Comparison of ENCODE assay signal across 16 cellular contexts in the genomic region with DNA sequence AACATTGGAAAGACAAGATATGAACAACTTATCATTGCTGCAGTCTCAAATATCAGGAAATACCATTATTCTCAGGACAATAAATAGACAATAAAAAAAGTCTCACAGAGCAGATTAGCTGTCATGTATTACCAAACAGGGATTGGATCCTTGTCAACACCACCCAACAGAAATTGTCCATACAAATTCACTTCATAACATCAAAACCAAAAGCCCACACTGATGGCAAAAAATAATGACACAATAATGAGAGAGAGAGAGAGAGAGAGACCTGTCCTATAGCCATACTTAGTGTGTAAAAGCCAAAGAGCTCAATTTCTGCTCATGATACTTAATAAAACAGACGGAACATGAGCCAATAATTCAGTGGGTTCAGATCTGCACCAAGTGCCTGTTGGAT.
DNase-seq lines count a peak whose midpoint lies in the region; ATAC-seq and TF ChIP-seq lines count a peak whose summit lies in the region.
"Had no signal": no experiment of that assay in that cellular context is flagged by ENCODE, and none has a peak within 500 bp of the region (broad histone marks: within the 10 kb centered on the region; RNA-seq: fewer than 3 reads in every experiment).

No MANE protein-coding gene starts in this region.

- H3K4me3 ChIP-seq in CD8-positive, alpha-beta T cell (ENCODE audit: low read depth, low read length): no peak overlapping the region
- H3K4me3 ChIP-seq: GM23248 had no signal

- DNase-seq in activated T-cell treated with anti-CD3 and anti-CD28 coated beads, Interleukin-2, amount 50 U/mL, for 72 hours: no peak
- no peak for DNase-seq in activated T-cell treated with anti-CD3 and anti-CD28 coated beads, Interleukin-2, amount 50 U/mL, for 4 hours
- DNase-seq in CD8-positive, alpha-beta T cell: no peak
- no peak for DNase-seq in natural killer cell treated with Interleukin-12 subunit alpha and Interleukin-12 subunit beta and Interleukin-15 and Interleukin-18, amount 100 ng/mL, for 72 hours (ENCODE audit: low spot score)
- no peak for DNase-seq in HuH-7 (ENCODE audit: low spot score)
- DNase-seq: AML-193, DMS 273 treated with DMSO at 0.1 percent for 48 hours, GM23248, KG1, NCI-H1105, NCI-H1694 treated with DMSO at 0.1 percent for 48 hours, NCI-H446, PC-3 had no signal

- no peak for ATAC-seq in activated T-cell treated with anti-CD3 and anti-CD28 coated beads, Interleukin-2, amount 50 U/mL, for 72 hours (replicated peaks in 1 of 2)
- ATAC-seq in activated T-cell treated with anti-CD3 and anti-CD28 coated beads, Interleukin-2, amount 50 U/mL, for 4 hours: no peak
- ATAC-seq in CD8-positive, alpha-beta T cell: no peak
- no peak for ATAC-seq in activated T-helper 17 cell treated with anti-CD3 and anti-CD28 coated beads, Interleukin-2, amount 50 U/mL, for 72 hours (replicated peaks)
- ATAC-seq in natural killer cell treated with Interleukin-12 subunit alpha and Interleukin-12 subunit beta and Interleukin-15 and Interleukin-18, amount 100 ng/mL, for 72 hours: no peak
- no peak for ATAC-seq in GM19395 (IDR thresholded peaks at IDR 0.05; ENCODE audit: unreplicated experiment)
- ATAC-seq: HCT116, PC-3 had no signal

- H3K36me3 ChIP-seq in CD8-positive, alpha-beta T cell (ENCODE audit: insufficient read depth, low read length): no peaks in the 10 kb centered on the region

- peaks cover 35% of the 10 kb centered on the region for H3K4me1 Mint-ChIP-seq in activated T-cell treated with anti-CD3 and anti-CD28 coated beads, Interleukin-2, amount 50 U/mL, for 72 hours (ENCODE audit: low read depth)
- peaks cover 34% of the 10 kb centered on the region for H3K4me1 Mint-ChIP-seq in activated T-cell treated with anti-CD3 and anti-CD28 coated beads, Interleukin-2, amount 50 U/mL, for 4 hours (ENCODE audit: low read depth)
- peaks cover 47% of the 10 kb centered on the region for H3K4me1 Mint-ChIP-seq in CD8-positive, alpha-beta T cell (ENCODE audit: low read depth)
- H3K4me1 Mint-ChIP-seq in activated T-helper 17 cell treated with anti-CD3 and anti-CD28 coated beads, Interleukin-2, amount 50 U/mL, for 72 hours: peaks cover 29% of the 10 kb centered on the region
- peaks cover 12 to 50% of the 10 kb centered on the region in 2 donors for H3K4me1 Mint-ChIP-seq in natural killer cell treated with Interleukin-12 subunit alpha and Interleukin-12 subunit beta and Interleukin-15 and Interleukin-18, amount 100 ng/mL, for 72 hours (ENCODE audit: low read depth in 2 of 2)

- H3K27me3 Mint-ChIP-seq in activated T-cell treated with anti-CD3 and anti-CD28 coated beads, Interleukin-2, amount 50 U/mL, for 72 hours (ENCODE audit: low read depth): no peaks in the 10 kb centered on the region
- no peaks in the 10 kb centered on the region for H3K27me3 Mint-ChIP-seq in activated T-cell treated with anti-CD3 and anti-CD28 coated beads, Interleukin-2, amount 50 U/mL, for 4 hours (ENCODE audit: low read depth)
- no peaks in the 10 kb centered on the region for H3K27me3 Mint-ChIP-seq in CD8-positive, alpha-beta T cell (ENCODE audit: low read depth)
- H3K27me3 Mint-ChIP-seq in activated T-helper 17 cell treated with anti-CD3 and anti-CD28 coated beads, Interleukin-2, amount 50 U/mL, for 72 hours: no peaks in the 10 kb centered on the region
- H3K27me3 Mint-ChIP-seq in natural killer cell treated with Interleukin-12 subunit alpha and Interleukin-12 subunit beta and Interleukin-15 and Interleukin-18, amount 100 ng/mL, for 72 hours: no peaks in the 10 kb centered on the region

- no peaks in the 10 kb centered on the region for H3K9me3 Mint-ChIP-seq in activated T-cell treated with anti-CD3 and anti-CD28 coated beads, Interleukin-2, amount 50 U/mL, for 72 hours
- H3K9me3 Mint-ChIP-seq in activated T-cell treated with anti-CD3 and anti-CD28 coated beads, Interleukin-2, amount 50 U/mL, for 4 hours: no peaks in the 10 kb centered on the region
- no peaks in the 10 kb centered on the region for H3K9me3 Mint-ChIP-seq in CD8-positive, alpha-beta T cell
- H3K9me3 Mint-ChIP-seq in activated T-helper 17 cell treated with anti-CD3 and anti-CD28 coated beads, Interleukin-2, amount 50 U/mL, for 72 hours: no peaks in the 10 kb centered on the region
- no peaks in the 10 kb centered on the region for H3K9me3 Mint-ChIP-seq in natural killer cell treated with Interleukin-12 subunit alpha and Interleukin-12 subunit beta and Interleukin-15 and Interleukin-18, amount 100 ng/mL, for 72 hours

- no peaks in the 10 kb centered on the region for H3K27me3 ChIP-seq in CD8-positive, alpha-beta T cell (ENCODE audit: insufficient read depth, low read length)

- H3K27ac Mint-ChIP-seq in activated T-cell treated with anti-CD3 and anti-CD28 coated beads, Interleukin-2, amount 50 U/mL, for 72 hours: peak overlapping the region; percentile 25
- H3K27ac Mint-ChIP-seq in CD8-positive, alpha-beta T cell: peak overlapping the region; percentile 33
- peak overlapping the region; percentile 34 for H3K27ac Mint-ChIP-seq in activated T-helper 17 cell treated with anti-CD3 and anti-CD28 coated beads, Interleukin-2, amount 50 U/mL, for 72 hours
- peak overlapping the region; percentile 1 to 99 for H3K27ac Mint-ChIP-seq in natural killer cell treated with Interleukin-12 subunit alpha and Interleukin-12 subunit beta and Interleukin-15 and Interleukin-18, amount 100 ng/mL, for 72 hours

- CTCF ChIA-PET in CD8-positive, alpha-beta T cell (lab: Charles Lee): no interaction called here

- H3K4me1 ChIP-seq in CD8-positive, alpha-beta T cell (ENCODE audit: insufficient read depth, low read length): peaks cover 8% of the 10 kb centered on the region

- no peaks in the 10 kb centered on the region for H3K36me3 Mint-ChIP-seq in activated T-cell treated with anti-CD3 and anti-CD28 coated beads, Interleukin-2, amount 50 U/mL, for 72 hours (ENCODE audit: insufficient read depth in 2 of 2)
- no peaks in the 10 kb centered on the region for H3K36me3 Mint-ChIP-seq in activated T-cell treated with anti-CD3 and anti-CD28 coated beads, Interleukin-2, amount 50 U/mL, for 4 hours (ENCODE audit: insufficient read depth)
- no peaks in the 10 kb centered on the region for H3K36me3 Mint-ChIP-seq in CD8-positive, alpha-beta T cell
- H3K36me3 Mint-ChIP-seq in activated T-helper 17 cell treated with anti-CD3 and anti-CD28 coated beads, Interleukin-2, amount 50 U/mL, for 72 hours (ENCODE audit: low read depth): no peaks in the 10 kb centered on the region
- no peaks in the 10 kb centered on the region for H3K36me3 Mint-ChIP-seq in natural killer cell treated with Interleukin-12 subunit alpha and Interleukin-12 subunit beta and Interleukin-15 and Interleukin-18, amount 100 ng/mL, for 72 hours

- TF ChIP-seq CTCF in CD8-positive, alpha-beta T cell (IDR thresholded peaks at IDR 0.05): no peak

- H3K9me3 ChIP-seq in CD8-positive, alpha-beta T cell (ENCODE audit: low read length): no peaks in the 10 kb centered on the region

- intact Hi-C loops in CD8-positive, alpha-beta T cell (cut with DNase I, micrococcal nuclease): no loop called here

- POLR2A ChIA-PET in CD8-positive, alpha-beta T cell (lab: Charles Lee): interaction anchor here (0.7 kb wide), 1 partner anchor 36 kb away, joined by 3 read pairs; no protein-coding TSS in a partner anchor

- H3K4me3 Mint-ChIP-seq in activated T-cell treated with anti-CD3 and anti-CD28 coated beads, Interleukin-2, amount 50 U/mL, for 72 hours: peak overlapping the region in 1 of 2 donors; percentile 25
- no peak overlapping the region for H3K4me3 Mint-ChIP-seq in activated T-cell treated with anti-CD3 and anti-CD28 coated beads, Interleukin-2, amount 50 U/mL, for 4 hours
- H3K4me3 Mint-ChIP-seq in CD8-positive, alpha-beta T cell: no peak overlapping the region
- peak overlapping the region; percentile 5 for H3K4me3 Mint-ChIP-seq in activated T-helper 17 cell treated with anti-CD3 and anti-CD28 coated beads, Interleukin-2, amount 50 U/mL, for 72 hours
- H3K4me3 Mint-ChIP-seq in natural killer cell treated with Interleukin-12 subunit alpha and Interleukin-12 subunit beta and Interleukin-15 and Interleukin-18, amount 100 ng/mL, for 72 hours: peak overlapping the region; percentile 96

- H3K27ac ChIP-seq in CD8-positive, alpha-beta T cell (ENCODE audit: low read depth, low read length): no peak overlapping the region
- H3K27ac ChIP-seq: GM23248 had no signal

Comparison
In these comparisons a context has a peak if more than half of its experiments do, and no peak if none do; other contexts are left out.
1. H3K4me3 Mint-ChIP-seq: peak in activated T-helper 17 cell treated with anti-CD3 and anti-CD28 coated beads, Interleukin-2, amount 50 U/mL, for 72 hours (single experiment) and natural killer cell treated with Interleukin-12 subunit alpha and Interleukin-12 subunit beta and Interleukin-15 and Interleukin-18, amount 100 ng/mL, for 72 hours (single experiment); none in activated T-cell treated with anti-CD3 and anti-CD28 coated beads, Interleukin-2, amount 50 U/mL, for 4 hours (single experiment) and CD8-positive, alpha-beta T cell (single experiment).
2. Peak in every context shown above with its lines, with median percentiles within 50 percentile points of each other: H3K27ac Mint-ChIP-seq.